In genomic region chr2:37350034-37350433, GRCh38 we compare ENCODE assay signal across 10 cellular contexts. TPM values are rescaled to one million over a fixed set of nuclear protein-coding genes. Genes with fewer than 3 reads are reported as not detected.
A peak's percentile ranks its signal among the peaks of the same experiment; 100 is the strongest.
DNase-seq lines count a peak whose midpoint lies in the region; ATAC-seq and TF ChIP-seq lines count a peak whose summit lies in the region.
"Had no signal": no experiment of that assay in that cellular context is flagged by ENCODE, and none has a peak within 500 bp of the region (broad histone marks: within the 10 kb centered on the region; RNA-seq: fewer than 3 reads in every experiment).

No MANE protein-coding gene starts in this region.

- H3K4me3 ChIP-seq in BLaER1 treated with 17β-estradiol and CSF1 and Interleukin-3, amounts not matched to agents 10 nM and 100 nM, result no peak overlapping the region
- no peak overlapping the region for H3K4me3 ChIP-seq in coronary artery

- DNase-seq in NCI-H146 (lab: John Stamatoyannopoulos, UW) (peak; percentile 72), endothelial cell (ENCODE audit: low spot score) (no peak), coronary artery (ENCODE audit: low spot score) (no peak), NCI-H187 treated with DMSO at 0.1 percent for 48 hours (lab: John Stamatoyannopoulos, UW) (no peak)
- DNase-seq in activated CD4-positive, CD25-positive, alpha-beta regulatory T cell (lab: John Stamatoyannopoulos, UW), result no peak
- DNase-seq: CD8-positive, alpha-beta memory T cell; hippocampal formation had no signal

- peak overlapping the region in 2 of 11 experiments; percentile 8 to 34; a peak in 3 of 22 replicates for H3K27ac ChIP-seq in BLaER1 treated with 17β-estradiol and CSF1 and Interleukin-3, amounts not matched to agents 10 nM and 100 nM
- H3K27ac ChIP-seq in coronary artery, result no peak overlapping the region

- no peaks in the 10 kb centered on the region for H3K9me3 Mint-ChIP-seq in endothelial cell (ENCODE audit: unreplicated experiment)
- H3K9me3 Mint-ChIP-seq: CD8-positive, alpha-beta memory T cell had no signal

- H4K20me1 ChIP-seq in BLaER1 treated with 17β-estradiol and CSF1 and Interleukin-3, amounts not matched to agents 10 nM and 100 nM, result no peaks in the 10 kb centered on the region; a peak in 1 of 22 replicates

- H3K4me2 ChIP-seq in BLaER1 treated with 17β-estradiol and CSF1 and Interleukin-3, amounts not matched to agents 10 nM and 100 nM, result peak overlapping the region; percentile 22 to 88 (median 67)

- H3K4me1 ChIP-seq in BLaER1 treated with 17β-estradiol and CSF1 and Interleukin-3, amounts not matched to agents 10 nM and 100 nM, result peaks cover 26 to 42% (median 35%) of the 10 kb centered on the region in 10 experiments

- H3K27me3 Mint-ChIP-seq in endothelial cell (ENCODE audit: unreplicated experiment), result peaks cover 2% of the 10 kb centered on the region

- no peak overlapping the region for H3K4me3 Mint-ChIP-seq in endothelial cell (ENCODE audit: unreplicated experiment)
- H3K4me3 Mint-ChIP-seq: CD8-positive, alpha-beta memory T cell had no signal

- H3K27ac Mint-ChIP-seq in endothelial cell (ENCODE audit: unreplicated experiment), result peak overlapping the region; percentile 39

- H3K4me1 Mint-ChIP-seq in endothelial cell (ENCODE audit: unreplicated experiment), result peaks cover 28% of the 10 kb centered on the region

- no peaks in the 10 kb centered on the region for H3K36me3 Mint-ChIP-seq in endothelial cell (ENCODE audit: low read depth, unreplicated experiment)
- H3K36me3 Mint-ChIP-seq: CD8-positive, alpha-beta memory T cell had no signal

- ATAC-seq in GM21737 (IDR thresholded peaks at IDR 0.05; ENCODE audit: unreplicated experiment) (peak; percentile 79), HG03095 (IDR thresholded peaks at IDR 0.05; ENCODE audit: unreplicated experiment) (no peak)

- no peaks in the 10 kb centered on the region for H3K9me3 ChIP-seq in BLaER1 treated with 17β-estradiol and CSF1 and Interleukin-3, amounts not matched to agents 10 nM and 100 nM (replicated peaks in 1 of 11)

- H3K9ac ChIP-seq in BLaER1 treated with 17β-estradiol and CSF1 and Interleukin-3, amounts not matched to agents 10 nM and 100 nM, result no peak overlapping the region

- H3K27me3 ChIP-seq in BLaER1 treated with 17β-estradiol and CSF1 and Interleukin-3, amounts not matched to agents 10 nM and 100 nM, result peaks cover 3 to 33% (median 26%) of the 10 kb centered on the region in 11 experiments; a peak in 20 of 22 replicates

- TF ChIP-seq CTCF in endothelial cell (IDR thresholded peaks at IDR 0.05; ENCODE audit: unreplicated experiment) (no peak), coronary artery (IDR thresholded peaks at IDR 0.05) (no peak)

- no peaks in the 10 kb centered on the region for H3K36me3 ChIP-seq in BLaER1 treated with 17β-estradiol and CSF1 and Interleukin-3, amounts not matched to agents 10 nM and 100 nM

RNA-seq across cellular contexts. Expression of gene QPCT, which starts 5.6 kb away (rescaled TPM):
- total RNA-seq in endothelial cell (ENCODE audit: unreplicated experiment), result 50.6 TPM

RNA-seq across cellular contexts. Expression of gene PRKD3, which starts 25.4 kb away (rescaled TPM):
- total RNA-seq in endothelial cell (ENCODE audit: unreplicated experiment), result 71.3 TPM
